ENCODE assay signal across 23 cellular contexts in the genomic region with DNA sequence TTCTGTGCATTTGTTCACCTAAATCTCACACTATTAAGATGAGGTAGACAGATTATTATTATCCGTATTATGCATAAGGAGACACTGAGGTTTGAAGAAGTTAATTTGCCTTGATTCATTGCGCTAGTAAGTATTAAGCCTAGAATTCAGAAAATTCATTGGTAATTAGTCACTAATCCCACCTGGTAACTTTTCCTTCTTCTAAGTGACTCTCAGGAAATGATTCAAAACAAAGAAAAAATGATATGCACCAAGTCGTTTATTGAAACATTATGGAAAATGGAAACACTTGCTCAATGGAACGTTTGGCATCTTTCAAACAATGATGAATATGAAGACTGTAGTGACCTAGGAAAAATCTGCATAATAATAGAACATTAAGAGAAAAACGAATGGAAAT. TPM values are rescaled to one million over a fixed set of nuclear protein-coding genes. Genes with fewer than 3 reads are reported as not detected.
"Had no signal": no experiment of that assay in that cellular context is flagged by ENCODE, and none has a peak within 500 bp of the region (broad histone marks: within the 10 kb centered on the region; RNA-seq: fewer than 3 reads in every experiment).

No MANE protein-coding gene starts in this region.

- H3K4me3 ChIP-seq: heart right ventricle, stomach, thoracic aorta, transverse colon had no signal

- H3K27ac ChIP-seq: heart right ventricle, neutrophil, stomach, thoracic aorta, transverse colon had no signal

- H3K27ac Mint-ChIP-seq: dendritic cell treated with granulocyte-macrophage colony-stimulating factor and Interleukin-4, amounts not matched to agents 40 ng/mL and 50 ng/mL, for 4 days; naive thymus-derived CD8-positive, alpha-beta T cell had no signal

- ATAC-seq: heart right ventricle; left lobe of liver; naive thymus-derived CD8-positive, alpha-beta T cell; right cardiac atrium had no signal

- H3K36me3 Mint-ChIP-seq: naive thymus-derived CD8-positive, alpha-beta T cell had no signal

- H3K9me3 ChIP-seq: heart right ventricle, neutrophil, stomach, thoracic aorta, transverse colon had no signal

- FAIRE-seq: colon, frontal cortex, small intestine had no signal

- H3K9me3 Mint-ChIP-seq: dendritic cell treated with granulocyte-macrophage colony-stimulating factor and Interleukin-4, amounts not matched to agents 40 ng/mL and 50 ng/mL, for 4 days; naive thymus-derived CD8-positive, alpha-beta T cell had no signal

- H3K4me1 ChIP-seq: heart right ventricle, stomach, transverse colon had no signal

- H3K4me3 Mint-ChIP-seq: dendritic cell treated with granulocyte-macrophage colony-stimulating factor and Interleukin-4, amounts not matched to agents 40 ng/mL and 50 ng/mL, for 4 days; naive thymus-derived CD8-positive, alpha-beta T cell had no signal

- H3K36me3 ChIP-seq: heart right ventricle, neutrophil, stomach, thoracic aorta, transverse colon had no signal

- DNase-seq: heart right ventricle; hypothalamus; islet precursor cell; mammary epithelial cell; naive thymus-derived CD8-positive, alpha-beta T cell; posterior cingulate gyrus; right cardiac atrium; small intestine; stimulated activated CD4-positive, alpha-beta T cell treated with anti-CD3 and anti-CD28 coated beads, Interleukin-12 subunit alpha, Interleukin-12 subunit beta, amount 100 ng/mL, for 4 hours; stimulated activated naive CD4-positive, alpha-beta T cell; stomach; substantia nigra; transverse colon had no signal

RNA-seq across cellular contexts. Expression of a gene that starts 15.2 kb away (rescaled TPM):
- total RNA-seq: left lobe of liver; lower leg skin; mammary epithelial cell; mononuclear cell; naive thymus-derived CD8-positive, alpha-beta T cell; osteocyte; right cardiac atrium; stomach; thoracic aorta; transverse colon; ureter had no signal
